7 cellular contexts compared by ENCODE assay signal in the genomic region with DNA sequence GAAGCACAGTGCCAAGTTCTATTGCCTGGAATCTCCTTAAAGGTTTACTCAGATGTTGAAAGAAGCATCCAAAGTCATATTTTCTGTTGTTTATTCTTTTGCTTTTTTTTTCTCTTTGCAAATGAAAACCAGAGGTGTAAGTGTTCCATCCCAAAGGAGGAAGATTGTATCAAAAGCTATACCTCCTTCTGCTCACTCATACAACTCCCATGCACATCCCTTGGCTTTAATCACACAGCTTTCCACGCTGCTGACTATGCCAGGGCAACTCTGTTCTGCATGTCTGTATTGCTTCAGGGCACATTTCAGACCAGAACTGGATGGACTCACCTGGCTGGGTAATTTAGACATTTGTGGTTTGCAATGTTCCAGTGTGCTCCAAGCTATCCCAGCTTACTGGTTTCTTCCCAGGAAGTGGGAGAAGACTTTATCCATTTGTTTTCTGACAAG.
DNase-seq lines count a peak whose midpoint lies in the region; ATAC-seq and TF ChIP-seq lines count a peak whose summit lies in the region.

No MANE protein-coding gene starts in this region.

- no peaks in the 10 kb centered on the region for H3K9me2 ChIP-seq in HCT116 (ENCODE audit: insufficient read depth)

- H3K4me3 ChIP-seq in HCT116 (replicated peaks in 1 of 2; ENCODE audit: low read depth in 1 of 2, low read length in 2 of 2) (no peak overlapping the region), Panc1 (ENCODE audit: low read depth in 2 of 2, low read length in 2 of 2) (no peak overlapping the region), skeletal muscle satellite cell (ENCODE audit: low read length) (no peak overlapping the region)

- peak overlapping the region; percentile 47 for H3K4me2 ChIP-seq in HCT116 (ENCODE audit: low read length)
- peak overlapping the region; percentile 33 for H3K4me2 ChIP-seq in skeletal muscle satellite cell (ENCODE audit: low read length)

- H3K4me1 ChIP-seq in HCT116 (ENCODE audit: control insufficient read depth in 1 of 2, insufficient read depth in 2 of 2, low read length in 2 of 2) (peaks cover 15 to 25% of the 10 kb centered on the region in 2 experiments), Panc1 (ENCODE audit: control insufficient read depth, insufficient read depth, low read length) (peaks cover 34% of the 10 kb centered on the region), skeletal muscle satellite cell (ENCODE audit: control insufficient read depth, insufficient read depth, low read length) (peaks cover 62% of the 10 kb centered on the region)

- POLR2A ChIA-PET in HCT116 (lab: Charles Lee) = no interaction called here
- POLR2A ChIA-PET in Panc1 (lab: Charles Lee) = interaction anchor here (0.5 kb wide), 1 partner anchor 409 kb away, joined by 9 read pairs; no protein-coding TSS in a partner anchor

- RAD21 ChIA-PET in HCT116 (lab: Charles Lee; ENCODE audit: low non-redundant PET in 1 of 2, low total read pairs in 2 of 2, uncharacterized antibody in 2 of 2, unreplicated experiment in 2 of 2) = no interaction called here

- DNase-seq in HCT116 (ENCODE audit: low read depth, low spot score) (no peak), Panc1 (ENCODE audit: low read depth, low spot score) (no peak), fibroblast of peridontal ligament (ENCODE audit: extremely low read depth) (peak; percentile 81), HuH-7 (ENCODE audit: low spot score) (no peak)

- no peaks in the 10 kb centered on the region for H4K20me1 ChIP-seq in HCT116 (ENCODE audit: insufficient read depth)

- no peaks in the 10 kb centered on the region for H3K9me3 ChIP-seq in HCT116 (ENCODE audit: control insufficient read depth in 1 of 2, insufficient read depth in 1 of 2, low read depth in 1 of 2, low read length in 2 of 2)
- H3K9me3 ChIP-seq in Panc1 (ENCODE audit: control insufficient read depth, insufficient read depth, low read depth, low read length) = no peaks in the 10 kb centered on the region
- H3K9me3 ChIP-seq in skeletal muscle satellite cell (replicated peaks; ENCODE audit: low read length) = no peaks in the 10 kb centered on the region

- no peak for TF ChIP-seq RAD21 in HCT116 (IDR thresholded peaks at IDR 0.05; ENCODE audit: low read depth)

- TF ChIP-seq CTCF in HCT116 (IDR thresholded peaks at IDR 0.05 in 2 of 3, conservative IDR thresholded peaks at IDR 0.05 in 1 of 3; ENCODE audit: borderline replicate concordance in 1 of 3, insufficient read depth in 1 of 3, low read depth in 2 of 3, low read length in 2 of 3) (no peak), Panc1 (IDR thresholded peaks at IDR 0.05) (no peak)

- in situ Hi-C loops in Panc1 (cut with HindIII; ENCODE audit: low pct_unique_long_range_greater_than_20kb, low sequenced_read_pairs) = no loop called here

- BruUV-seq in HCT116 (replicated peaks; lab: Mats Ljungman, UMichigan) (no TSS peak), Panc1 (replicated peaks; lab: Mats Ljungman, UMichigan) (no TSS peak)

- H3K79me2 ChIP-seq in HCT116 (ENCODE audit: insufficient read depth, low read length) = no peaks in the 10 kb centered on the region

- ATAC-seq in HCT116 (no peak), Panc1 (0 out of 2 replicates have a peak, but pooled peaks have one; percentile 43), GM19452 (IDR thresholded peaks at IDR 0.05; ENCODE audit: unreplicated experiment) (no peak), GM19455 (IDR thresholded peaks at IDR 0.05; ENCODE audit: unreplicated experiment) (no peak)

- intact Hi-C loops in HCT116 (cut with micrococcal nuclease) = no loop called here
- intact Hi-C loops in Panc1 (cut with micrococcal nuclease; ENCODE audit: unreplicated experiment) = loop anchor here (10.0 kb wide), 1 partner anchor 402 kb away; a partner anchor contains a TSS

- H3K9ac ChIP-seq in HCT116 (ENCODE audit: low read length) = no peak overlapping the region
- peak overlapping the region; percentile 19 for H3K9ac ChIP-seq in skeletal muscle satellite cell (ENCODE audit: low read depth, low read length)

- no peak overlapping the region for H3K27ac ChIP-seq in HCT116 (ENCODE audit: low read depth, low read length)
- peak overlapping the region; percentile 78 for H3K27ac ChIP-seq in Panc1 (ENCODE audit: low read length)

- H3K27me3 ChIP-seq in HCT116 (ENCODE audit: insufficient read depth, low read length) (no peaks in the 10 kb centered on the region), Panc1 (ENCODE audit: control insufficient read depth, insufficient read depth, low read length) (no peaks in the 10 kb centered on the region), skeletal muscle satellite cell (ENCODE audit: control insufficient read depth, insufficient read depth, low read length) (no peaks in the 10 kb centered on the region)

- no peaks in the 10 kb centered on the region for H3K36me3 ChIP-seq in HCT116 (ENCODE audit: control insufficient read depth in 1 of 2, insufficient read depth in 2 of 2, low read length in 2 of 2)
- H3K36me3 ChIP-seq in Panc1 (ENCODE audit: control insufficient read depth, insufficient read depth, low read length) = no peaks in the 10 kb centered on the region
- no peaks in the 10 kb centered on the region for H3K36me3 ChIP-seq in skeletal muscle satellite cell (ENCODE audit: insufficient read depth, low read length)

- CTCF ChIA-PET in HCT116 (lab: Charles Lee) (no interaction called here), Panc1 (lab: Charles Lee) (no interaction called here)

- no peak for TF ChIP-seq POLR2A in HCT116 (IDR thresholded peaks at IDR 0.05; ENCODE audit: borderline replicate concordance, extremely low read depth, insufficient read depth, insufficient read length)

- no peak overlapping the region for H2AFZ ChIP-seq in HCT116 (ENCODE audit: low read depth, low read length, poor library complexity, severe bottlenecking)

TF ChIP-seq in HCT116, 20 proteins besides CTCF, POLR2A, EP300 and RAD21:
- TF ChIP-seq YY1 (IDR thresholded peaks at IDR 0.05; ENCODE audit: extremely low read depth, insufficient replicate concordance, low read depth, low read length) = no peak
- no peak for TF ChIP-seq EZH2 (IDR thresholded peaks at IDR 0.05)
- TF ChIP-seq, protein P1, sequence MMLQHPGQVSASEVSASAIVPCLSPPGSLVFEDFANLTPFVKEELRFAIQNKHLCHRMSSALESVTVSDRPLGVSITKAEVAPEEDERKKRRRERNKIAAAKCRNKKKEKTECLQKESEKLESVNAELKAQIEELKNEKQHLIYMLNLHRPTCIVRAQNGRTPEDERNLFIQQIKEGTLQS (IDR thresholded peaks at IDR 0.05) = no peak
- no peak for TF ChIP-seq CBX3 (IDR thresholded peaks at IDR 0.05; ENCODE audit: low read depth)
- TF ChIP-seq SP1 (IDR thresholded peaks at IDR 0.05; ENCODE audit: low read depth) = no peak; the same call in 1 of the 2 replicates
- no peak for TF ChIP-seq FOSL1 (IDR thresholded peaks at IDR 0.05; ENCODE audit: low read depth)
- TF ChIP-seq, protein P2, sequence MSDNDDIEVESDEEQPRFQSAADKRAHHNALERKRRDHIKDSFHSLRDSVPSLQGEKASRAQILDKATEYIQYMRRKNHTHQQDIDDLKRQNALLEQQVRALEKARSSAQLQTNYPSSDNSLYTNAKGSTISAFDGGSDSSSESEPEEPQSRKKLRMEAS (IDR thresholded peaks at IDR 0.05) = no peak
- TF ChIP-seq JUND (IDR thresholded peaks at IDR 0.05) = no peak
- TF ChIP-seq, protein P3, sequence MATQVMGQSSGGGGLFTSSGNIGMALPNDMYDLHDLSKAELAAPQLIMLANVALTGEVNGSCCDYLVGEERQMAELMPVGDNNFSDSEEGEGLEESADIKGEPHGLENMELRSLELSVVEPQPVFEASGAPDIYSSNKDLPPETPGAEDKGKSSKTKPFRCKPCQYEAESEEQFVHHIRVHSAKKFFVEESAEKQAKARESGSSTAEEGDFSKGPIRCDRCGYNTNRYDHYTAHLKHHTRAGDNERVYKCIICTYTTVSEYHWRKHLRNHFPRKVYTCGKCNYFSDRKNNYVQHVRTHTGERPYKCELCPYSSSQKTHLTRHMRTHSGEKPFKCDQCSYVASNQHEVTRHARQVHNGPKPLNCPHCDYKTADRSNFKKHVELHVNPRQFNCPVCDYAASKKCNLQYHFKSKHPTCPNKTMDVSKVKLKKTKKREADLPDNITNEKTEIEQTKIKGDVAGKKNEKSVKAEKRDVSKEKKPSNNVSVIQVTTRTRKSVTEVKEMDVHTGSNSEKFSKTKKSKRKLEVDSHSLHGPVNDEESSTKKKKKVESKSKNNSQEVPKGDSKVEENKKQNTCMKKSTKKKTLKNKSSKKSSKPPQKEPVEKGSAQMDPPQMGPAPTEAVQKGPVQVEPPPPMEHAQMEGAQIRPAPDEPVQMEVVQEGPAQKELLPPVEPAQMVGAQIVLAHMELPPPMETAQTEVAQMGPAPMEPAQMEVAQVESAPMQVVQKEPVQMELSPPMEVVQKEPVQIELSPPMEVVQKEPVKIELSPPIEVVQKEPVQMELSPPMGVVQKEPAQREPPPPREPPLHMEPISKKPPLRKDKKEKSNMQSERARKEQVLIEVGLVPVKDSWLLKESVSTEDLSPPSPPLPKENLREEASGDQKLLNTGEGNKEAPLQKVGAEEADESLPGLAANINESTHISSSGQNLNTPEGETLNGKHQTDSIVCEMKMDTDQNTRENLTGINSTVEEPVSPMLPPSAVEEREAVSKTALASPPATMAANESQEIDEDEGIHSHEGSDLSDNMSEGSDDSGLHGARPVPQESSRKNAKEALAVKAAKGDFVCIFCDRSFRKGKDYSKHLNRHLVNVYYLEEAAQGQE (IDR thresholded peaks at IDR 0.05; ENCODE audit: low read depth) = no peak
- no peak for TF ChIP-seq POLR2AphosphoS5 (IDR thresholded peaks at IDR 0.05; ENCODE audit: low read depth, low read length)
- TF ChIP-seq, protein P4, sequence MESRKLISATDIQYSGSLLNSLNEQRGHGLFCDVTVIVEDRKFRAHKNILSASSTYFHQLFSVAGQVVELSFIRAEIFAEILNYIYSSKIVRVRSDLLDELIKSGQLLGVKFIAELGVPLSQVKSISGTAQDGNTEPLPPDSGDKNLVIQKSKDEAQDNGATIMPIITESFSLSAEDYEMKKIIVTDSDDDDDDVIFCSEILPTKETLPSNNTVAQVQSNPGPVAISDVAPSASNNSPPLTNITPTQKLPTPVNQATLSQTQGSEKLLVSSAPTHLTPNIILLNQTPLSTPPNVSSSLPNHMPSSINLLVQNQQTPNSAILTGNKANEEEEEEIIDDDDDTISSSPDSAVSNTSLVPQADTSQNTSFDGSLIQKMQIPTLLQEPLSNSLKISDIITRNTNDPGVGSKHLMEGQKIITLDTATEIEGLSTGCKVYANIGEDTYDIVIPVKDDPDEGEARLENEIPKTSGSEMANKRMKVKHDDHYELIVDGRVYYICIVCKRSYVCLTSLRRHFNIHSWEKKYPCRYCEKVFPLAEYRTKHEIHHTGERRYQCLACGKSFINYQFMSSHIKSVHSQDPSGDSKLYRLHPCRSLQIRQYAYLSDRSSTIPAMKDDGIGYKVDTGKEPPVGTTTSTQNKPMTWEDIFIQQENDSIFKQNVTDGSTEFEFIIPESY (IDR thresholded peaks at IDR 0.05; ENCODE audit: extremely low read depth, insufficient replicate concordance, low read length) = no peak
- TF ChIP-seq ELF1 (IDR thresholded peaks at IDR 0.05; ENCODE audit: borderline replicate concordance, low read depth) = no peak
- no peak for TF ChIP-seq SIN3A (IDR thresholded peaks at IDR 0.05; ENCODE audit: low read depth)
- no peak for TF ChIP-seq EZH2phosphoT487 (IDR thresholded peaks at IDR 0.05; ENCODE audit: borderline replicate concordance)
TF ChIP-seq in HCT116: peak in this region for 0.
